16 cellular contexts compared by ENCODE assay signal in genomic region chr9:91148306-91148705, GRCh38.
DNase-seq lines count a peak whose midpoint lies in the region; ATAC-seq lines count a peak whose summit lies in the region.
"Had no signal": no experiment of that assay in that cellular context is flagged by ENCODE, and none has a peak within 500 bp of the region (broad histone marks: within the 10 kb centered on the region; RNA-seq: fewer than 3 reads in every experiment).

No MANE protein-coding gene starts in this region.

- no peaks in the 10 kb centered on the region for H3K27me3 Mint-ChIP-seq in activated CD4-positive, alpha-beta T cell treated with anti-CD3 and anti-CD28 coated beads, Interleukin-2, amount 10 ng/mL, durations not matched to agents 24 days and 14 days
- no peaks in the 10 kb centered on the region for H3K27me3 Mint-ChIP-seq in activated CD8-positive, alpha-beta T cell treated with anti-CD3 and anti-CD28 coated beads, Interleukin-2, amount 10 ng/mL, durations not matched to agents 7 days and 5 days (ENCODE audit: low read depth)
- no peaks in the 10 kb centered on the region for H3K27me3 Mint-ChIP-seq in memory B cell
- H3K27me3 Mint-ChIP-seq: CD4-positive, CD25-positive, alpha-beta regulatory T cell had no signal

- intact Hi-C loops in activated CD4-positive, alpha-beta T cell treated with anti-CD3 and anti-CD28 coated beads, Interleukin-2, amount 10 ng/mL, durations not matched to agents 24 days and 14 days (cut with micrococcal nuclease) = loop anchor here (1.0 to 5.0 kb wide), 2 partner anchors 166 to 201 kb away; no protein-coding TSS in a partner anchor

- peaks cover 20% of the 10 kb centered on the region for H3K9me3 Mint-ChIP-seq in activated CD4-positive, alpha-beta T cell treated with anti-CD3 and anti-CD28 coated beads, Interleukin-2, amount 10 ng/mL, durations not matched to agents 24 days and 14 days
- peaks cover 11% of the 10 kb centered on the region for H3K9me3 Mint-ChIP-seq in activated CD8-positive, alpha-beta T cell treated with anti-CD3 and anti-CD28 coated beads, Interleukin-2, amount 10 ng/mL, durations not matched to agents 7 days and 5 days (ENCODE audit: insufficient read depth)
- H3K9me3 Mint-ChIP-seq in memory B cell = peaks cover 5% of the 10 kb centered on the region

- no peak for DNase-seq in activated CD4-positive, alpha-beta T cell treated with anti-CD3 and anti-CD28 coated beads, Interleukin-2, amount 10 ng/mL, durations not matched to agents 24 days and 14 days
- DNase-seq in activated CD4-positive, alpha-beta T cell treated with anti-CD3 and anti-CD28 coated beads, Interleukin-2, amount 50 U/mL, for 4 hours = no peak
- peak; percentile 22 for DNase-seq in activated CD8-positive, alpha-beta T cell treated with anti-CD3 and anti-CD28 coated beads, Interleukin-2, amount 10 ng/mL, durations not matched to agents 7 days and 5 days
- DNase-seq in memory B cell (ENCODE audit: low spot score in 2 of 2) = no peak
- DNase-seq: activated CD4-positive, alpha-beta T cell treated with anti-CD3 and anti-CD28 coated beads for 1 hour; NCI-H1694 treated with DMSO at 0.1 percent for 48 hours; NCI-H446 treated with DMSO at 0.1 percent for 48 hours; occipital lobe; SHP77 treated with DMSO at 0.1 percent for 48 hours; uterus had no signal

- ATAC-seq in HG02642 (IDR thresholded peaks at IDR 0.05; ENCODE audit: poor library complexity, unreplicated experiment) = peak; percentile 9
- ATAC-seq in activated CD8-positive, alpha-beta T cell treated with anti-CD3 and anti-CD28 coated beads, Interleukin-2, amount 10 ng/mL, durations not matched to agents 7 days and 5 days = no peak
- ATAC-seq in memory B cell (ENCODE audit: low read depth) = no peak
- no peak for ATAC-seq in HG03175 (IDR thresholded peaks at IDR 0.05; ENCODE audit: unreplicated experiment)
- no peak for ATAC-seq in GM21529 (IDR thresholded peaks at IDR 0.05; ENCODE audit: unreplicated experiment)
- ATAC-seq in HG02981 (IDR thresholded peaks at IDR 0.05; ENCODE audit: unreplicated experiment) = no peak
- ATAC-seq: A549 had no signal

- POLR2A ChIA-PET in activated CD8-positive, alpha-beta T cell treated with anti-CD3 and anti-CD28 coated beads, Interleukin-2, amount 10 ng/mL, durations not matched to agents 7 days and 5 days (lab: Charles Lee) = interaction anchor here (0.7 to 3.5 kb wide), 5 partner anchors 16 to 274 kb away, joined by 3 to 16 read pairs (median 5); no protein-coding TSS in a partner anchor

- peaks cover 63% of the 10 kb centered on the region for H3K36me3 Mint-ChIP-seq in activated CD4-positive, alpha-beta T cell treated with anti-CD3 and anti-CD28 coated beads, Interleukin-2, amount 10 ng/mL, durations not matched to agents 24 days and 14 days (ENCODE audit: low read depth)
- peaks cover 86% of the 10 kb centered on the region for H3K36me3 Mint-ChIP-seq in activated CD8-positive, alpha-beta T cell treated with anti-CD3 and anti-CD28 coated beads, Interleukin-2, amount 10 ng/mL, durations not matched to agents 7 days and 5 days (ENCODE audit: low read depth)
- H3K36me3 Mint-ChIP-seq in memory B cell = no peaks in the 10 kb centered on the region
- H3K36me3 Mint-ChIP-seq: CD4-positive, CD25-positive, alpha-beta regulatory T cell had no signal

- peaks cover 84% of the 10 kb centered on the region for H3K4me1 Mint-ChIP-seq in activated CD4-positive, alpha-beta T cell treated with anti-CD3 and anti-CD28 coated beads, Interleukin-2, amount 10 ng/mL, durations not matched to agents 24 days and 14 days
- H3K4me1 Mint-ChIP-seq in activated CD8-positive, alpha-beta T cell treated with anti-CD3 and anti-CD28 coated beads, Interleukin-2, amount 10 ng/mL, durations not matched to agents 7 days and 5 days (ENCODE audit: low read depth) = peaks cover 91% of the 10 kb centered on the region
- peaks cover 32% of the 10 kb centered on the region for H3K4me1 Mint-ChIP-seq in memory B cell

- H3K4me3 Mint-ChIP-seq in activated CD4-positive, alpha-beta T cell treated with anti-CD3 and anti-CD28 coated beads, Interleukin-2, amount 10 ng/mL, durations not matched to agents 24 days and 14 days = peak overlapping the region; percentile 72
- H3K4me3 Mint-ChIP-seq in activated CD8-positive, alpha-beta T cell treated with anti-CD3 and anti-CD28 coated beads, Interleukin-2, amount 10 ng/mL, durations not matched to agents 7 days and 5 days = peak overlapping the region; percentile 32
- H3K4me3 Mint-ChIP-seq in memory B cell = no peak overlapping the region
- H3K4me3 Mint-ChIP-seq: CD4-positive, CD25-positive, alpha-beta regulatory T cell had no signal

- CTCF ChIA-PET in activated CD8-positive, alpha-beta T cell treated with anti-CD3 and anti-CD28 coated beads, Interleukin-2, amount 10 ng/mL, durations not matched to agents 7 days and 5 days (lab: Charles Lee) = interaction anchor here (1.5 to 3.2 kb wide), 4 partner anchors 15 to 59 kb away, joined by 6 to 16 read pairs (median 10); no protein-coding TSS in a partner anchor

- H3K27ac Mint-ChIP-seq in activated CD4-positive, alpha-beta T cell treated with anti-CD3 and anti-CD28 coated beads, Interleukin-2, amount 10 ng/mL, durations not matched to agents 24 days and 14 days = peak overlapping the region; percentile 98
- H3K27ac Mint-ChIP-seq in activated CD8-positive, alpha-beta T cell treated with anti-CD3 and anti-CD28 coated beads, Interleukin-2, amount 10 ng/mL, durations not matched to agents 7 days and 5 days = peak overlapping the region; percentile 89
- peak overlapping the region; percentile 45 for H3K27ac Mint-ChIP-seq in memory B cell

Comparison
In these comparisons a context has a peak if more than half of its experiments do, and no peak if none do; other contexts are left out.
1. H3K27ac Mint-ChIP-seq: peak in every context shown above with its lines; median percentile 98 in activated CD4-positive, alpha-beta T cell treated with anti-CD3 and anti-CD28 coated beads, Interleukin-2, amount 10 ng/mL, durations not matched to agents 24 days and 14 days; 89 in activated CD8-positive, alpha-beta T cell treated with anti-CD3 and anti-CD28 coated beads, Interleukin-2, amount 10 ng/mL, durations not matched to agents 7 days and 5 days; 45 in memory B cell.